Comparison of ENCODE assay signal across 8 cellular contexts in genomic region chr5:134649163-134649916, GRCh38.
DNase-seq lines count a peak whose midpoint lies in the region; ATAC-seq and TF ChIP-seq lines count a peak whose summit lies in the region.

No MANE protein-coding gene starts in this region.

- H3K36me3 ChIP-seq in MM.1S (replicated peaks; ENCODE audit: insufficient read depth, low read length) (no peaks in the 10 kb centered on the region), stomach smooth muscle (ENCODE audit: control insufficient read depth in 2 of 2, insufficient read depth in 2 of 2, low read length in 2 of 2) (no peaks in the 10 kb centered on the region)

- DNase-seq in AG08395 (ENCODE audit: low spot score) (peak; percentile 25), MM.1S (peak; percentile 12), T47D (ENCODE audit: low read depth in 1 of 2, low spot score in 1 of 2) (peak; percentile 16 to 21), GDM1 (lab: John Stamatoyannopoulos, UW) (no peak), glomerular visceral epithelial cell (ENCODE audit: extremely low spot score) (no peak)

- peak; percentile 4 for ATAC-seq in GM19467 (IDR thresholded peaks at IDR 0.05; ENCODE audit: unreplicated experiment)

- H3K27me3 ChIP-seq in MM.1S (replicated peaks; ENCODE audit: insufficient read depth, low read length) (no peaks in the 10 kb centered on the region), layer of hippocampus (ENCODE audit: control insufficient read depth, insufficient read depth, low read length) (no peaks in the 10 kb centered on the region), stomach smooth muscle (ENCODE audit: control insufficient read depth in 1 of 2, insufficient read depth in 2 of 2, low read length in 2 of 2) (no peaks in the 10 kb centered on the region)

- H3K4me1 ChIP-seq in MM.1S (ENCODE audit: low read length), result peaks cover 15% of the 10 kb centered on the region
- peaks cover 10% of the 10 kb centered on the region for H3K4me1 ChIP-seq in stomach smooth muscle (ENCODE audit: control insufficient read depth, insufficient read depth, low read length)

- no peaks in the 10 kb centered on the region for H3K9me3 ChIP-seq in MM.1S (replicated peaks; ENCODE audit: insufficient read depth, low read length)
- H3K9me3 ChIP-seq in stomach smooth muscle (ENCODE audit: control insufficient read depth in 2 of 2, low read length in 2 of 2), result no peaks in the 10 kb centered on the region

- H3K9me2 ChIP-seq in MM.1S (replicated peaks; ENCODE audit: insufficient read depth, low read length), result no peaks in the 10 kb centered on the region

- peak overlapping the region; percentile 78 for H3K4me3 ChIP-seq in MM.1S (ENCODE audit: low read length)
- H3K4me3 ChIP-seq in stomach smooth muscle (ENCODE audit: low read length in 2 of 2), result peak overlapping the region; percentile 79 to 97

- peaks cover 68% of the 10 kb centered on the region for H3K79me2 ChIP-seq in MM.1S (ENCODE audit: low read length)

- no peak for TF ChIP-seq CTCF in MM.1S (IDR thresholded peaks at IDR 0.05; ENCODE audit: low read length)

- no peaks in the 10 kb centered on the region for H4K20me1 ChIP-seq in MM.1S (ENCODE audit: insufficient read depth, low read length)

- H3K27ac ChIP-seq in MM.1S (ENCODE audit: low read length) (peak overlapping the region; percentile 99), layer of hippocampus (ENCODE audit: low read depth, low read length) (peak overlapping the region; percentile 83), stomach smooth muscle (ENCODE audit: low read length) (peak overlapping the region; percentile 88)

- peak overlapping the region; percentile 97 for H3K9ac ChIP-seq in MM.1S (ENCODE audit: low read length)
- H3K9ac ChIP-seq in stomach smooth muscle (ENCODE audit: low read length in 2 of 2), result peak overlapping the region; percentile 90 to 98

- H3F3A ChIP-seq in MM.1S (ENCODE audit: insufficient read depth, low read length), result peaks cover 32% of the 10 kb centered on the region

- peak overlapping the region; percentile 31 for H2AFZ ChIP-seq in MM.1S (ENCODE audit: low read length)

- peak overlapping the region; percentile 80 for H3K4me2 ChIP-seq in MM.1S (ENCODE audit: low read depth, low read length)

- in situ Hi-C loops in T47D (cut with HindIII; ENCODE audit: low pct_unique_long_range_greater_than_20kb, low sequenced_read_pairs), result no loop called here

Comparison
In these comparisons a context has a peak if more than half of its experiments do, and no peak if none do; other contexts are left out.
1. DNase-seq: peak in AG08395 (single experiment), MM.1S (single experiment) and T47D (2 of 2); none in GDM1 (single experiment) and glomerular visceral epithelial cell (single experiment).
2. Peak in every context shown above with its lines, with median percentiles within 50 percentile points of each other: H3K27ac ChIP-seq.